In genomic region chr22:22060200-22061084, GRCh38 we compare ENCODE assay signal across 8 cellular contexts.
DNase-seq lines count a peak whose midpoint lies in the region; ATAC-seq and TF ChIP-seq lines count a peak whose summit lies in the region.

No MANE protein-coding gene starts in this region.

- no peaks in the 10 kb centered on the region for H3K9me3 ChIP-seq in SU-DHL-6 (ENCODE audit: insufficient read depth, low read length)

- H3F3A ChIP-seq in SU-DHL-6 (ENCODE audit: insufficient read depth): 0 out of 2 replicates have a peak, but pooled peaks cover 3% of the 10 kb centered on the region

- ATAC-seq in HG02610 (IDR thresholded peaks at IDR 0.05; ENCODE audit: unreplicated experiment): peak; percentile 55
- peak; percentile 46 for ATAC-seq in left colon
- ATAC-seq in HG02840 (IDR thresholded peaks at IDR 0.05; ENCODE audit: low FRiP score, unreplicated experiment): no peak

- H3K27me3 ChIP-seq in SU-DHL-6 (ENCODE audit: low read length) (no peaks in the 10 kb centered on the region), brain microvascular endothelial cell (replicated peaks) (peaks cover 34% of the 10 kb centered on the region)

- H4K20me1 ChIP-seq in SU-DHL-6 (ENCODE audit: low read depth, low read length): no peaks in the 10 kb centered on the region

- no peak overlapping the region for H3K4me3 ChIP-seq in SU-DHL-6 (ENCODE audit: insufficient read depth, low read length, poor library complexity, severe bottlenecking)
- no peak overlapping the region for H3K4me3 ChIP-seq in brain microvascular endothelial cell (ENCODE audit: low read depth, low read length)

- in situ Hi-C loops in brain microvascular endothelial cell (cut with HindIII; ENCODE audit: low pct_ligation_motif_present, low sequenced_read_pairs): no loop called here

- H3K4me2 ChIP-seq in SU-DHL-6 (ENCODE audit: low read depth, low read length, poor library complexity, severe bottlenecking): peak overlapping the region; percentile 40

- DNase-seq in D341Med (ENCODE audit: low spot score) (peak; percentile 84), brain microvascular endothelial cell (peak; percentile 21), left colon (peak in 1 of 2 donors; percentile 64), SW 1271 (lab: John Stamatoyannopoulos, UW) (no peak)
- peak; percentile 39 for DNase-seq in stimulated activated CD8-positive, alpha-beta memory T cell treated with anti-CD3 and anti-CD28 coated beads, Interleukin-15, amount 100 ng/mL, for 24 hours (ENCODE audit: low read depth)

- H3K9ac ChIP-seq in SU-DHL-6 (ENCODE audit: low read length): peak overlapping the region; percentile 39

- intact Hi-C loops in left colon (cut with DNase I, micrococcal nuclease): no loop called here

- H3K36me3 ChIP-seq in SU-DHL-6 (ENCODE audit: low read length) (no peaks in the 10 kb centered on the region), brain microvascular endothelial cell (replicated peaks) (no peaks in the 10 kb centered on the region)

- H3K9me2 ChIP-seq in SU-DHL-6 (replicated peaks; ENCODE audit: insufficient read depth, low read length): no peaks in the 10 kb centered on the region

- H3K27ac ChIP-seq in SU-DHL-6 (ENCODE audit: low read depth, low read length) (peak overlapping the region; percentile 43), brain microvascular endothelial cell (no peak overlapping the region)

- H2AFZ ChIP-seq in SU-DHL-6 (ENCODE audit: low read depth, low read length, severe bottlenecking): peak overlapping the region; percentile 100

- no peaks in the 10 kb centered on the region for H3K79me2 ChIP-seq in SU-DHL-6 (ENCODE audit: insufficient read depth, low read length)

- TF ChIP-seq CTCF in SU-DHL-6 (IDR thresholded peaks at IDR 0.05; ENCODE audit: insufficient read depth, low read length, poor library complexity, severe bottlenecking) (peak; percentile 71), brain microvascular endothelial cell (IDR thresholded peaks at IDR 0.05; ENCODE audit: low read depth, low read length, missing control alignments) (peak; percentile 91)

Comparison
In these comparisons a context has a peak if more than half of its experiments do, and no peak if none do; other contexts are left out.
1. DNase-seq: peak in D341Med (single experiment), brain microvascular endothelial cell (single experiment) and stimulated activated CD8-positive, alpha-beta memory T cell treated with anti-CD3 and anti-CD28 coated beads, Interleukin-15, amount 100 ng/mL, for 24 hours (single experiment); none in SW 1271 (0 of 2).